In genomic region chr19:3785464-3785937, GRCh38 we compare ENCODE assay signal across 1 cellular context.
TF ChIP-seq lines count a peak whose summit lies in the region.

No MANE protein-coding gene starts in this region.

TF ChIP-seq in K562, 482 proteins besides CTCF, POLR2A, EP300 and RAD21 (continued from another document):
- peak; percentile 22; the same call in 1 of the 2 replicates for TF ChIP-seq MGA (IDR thresholded peaks at IDR 0.05)
- TF ChIP-seq ZBTB17 (CRISPR knock-in tag; IDR thresholded peaks at IDR 0.05), result peak; percentile 60
- TF ChIP-seq ZNF318 (IDR thresholded peaks at IDR 0.05; ENCODE audit: borderline replicate concordance in 1 of 2, low read depth in 1 of 2), result no peak
- peak; percentile 16 for TF ChIP-seq CCNT2 (IDR thresholded peaks at IDR 0.05; ENCODE audit: borderline replicate concordance, extremely low read depth, insufficient read length, low read depth, low read length)
- TF ChIP-seq ZC3H11A (IDR thresholded peaks at IDR 0.05; ENCODE audit: low read depth, low read length), result no peak
- TF ChIP-seq FUS (optimal IDR thresholded peaks at IDR 0.05; ENCODE audit: low read depth, low read length), result peak; percentile 68
- peak; percentile 58; the same call in 1 of the 2 replicates for TF ChIP-seq GABPB1 (CRISPR knock-in tag; IDR thresholded peaks at IDR 0.05)
- peak; percentile 86 to 90 for TF ChIP-seq MNT (conservative IDR thresholded peaks at IDR 0.05)
- 0 out of 2 replicates have a peak, but pooled peaks have one; percentile 57 for TF ChIP-seq ERF (CRISPR knock-in tag; IDR thresholded peaks at IDR 0.05)
- no peak for TF ChIP-seq MBD1 (CRISPR knock-in tag; IDR thresholded peaks at IDR 0.05)
- TF ChIP-seq TFAP4 (CRISPR knock-in tag; IDR thresholded peaks at IDR 0.05; ENCODE audit: borderline replicate concordance), result peak; percentile 56; the same call in 1 of the 2 replicates
- no peak for TF ChIP-seq GTF2A2 (tag; IDR thresholded peaks at IDR 0.05)
- TF ChIP-seq NFIC (IDR thresholded peaks at IDR 0.05), result no peak
- peak; percentile 79 to 82 for TF ChIP-seq NRF1 (conservative IDR thresholded peaks at IDR 0.05 in 1 of 2, IDR thresholded peaks at IDR 0.05 in 1 of 2)
- TF ChIP-seq NONO (IDR thresholded peaks at IDR 0.05; ENCODE audit: low read depth in 2 of 2, low read length in 1 of 2), result no peak
TF ChIP-seq in K562: peak in this region for 32.
